ENCODE assay signal across 15 cellular contexts in genomic region chr6:110566346-110567125, GRCh38.
DNase-seq lines count a peak whose midpoint lies in the region; ATAC-seq and TF ChIP-seq lines count a peak whose summit lies in the region.
"Had no signal": no experiment of that assay in that cellular context is flagged by ENCODE, and none has a peak within 500 bp of the region (broad histone marks: within the 10 kb centered on the region; RNA-seq: fewer than 3 reads in every experiment).

No MANE protein-coding gene starts in this region.

- WGBS in SK-N-SH (ENCODE audit: low lambda C conversion rate): 75% methylated on average over 7 of the region's 7 CpGs
- 42% methylated on average over 7 of the region's 7 CpGs for WGBS in right cardiac atrium
- WGBS in psoas muscle, 3 donors: 16 to 21% (median 19%) methylated on average over 7 of the region's 7 CpGs

- H4K20me1 ChIP-seq in SK-N-SH (ENCODE audit: insufficient read depth): no peaks in the 10 kb centered on the region
- H4K20me1 ChIP-seq in OCI-LY7 (ENCODE audit: insufficient read depth, low read length): no peaks in the 10 kb centered on the region

- H3K9me3 ChIP-seq in SK-N-SH (no peaks in the 10 kb centered on the region), right cardiac atrium (ENCODE audit: control insufficient read depth, low read length) (no peaks in the 10 kb centered on the region), psoas muscle (no peaks in the 10 kb centered on the region), OCI-LY7 (ENCODE audit: low read length) (no peaks in the 10 kb centered on the region)

- DNase-seq in EH (ENCODE audit: low read depth) (peak; percentile 55), SK-N-SH (no peak), right cardiac atrium (no peak), psoas muscle (no peak), Calu3 (no peak), OCI-LY7 (ENCODE audit: low spot score) (no peak), hypothalamus (lab: John Stamatoyannopoulos, UW) (no peak)
- DNase-seq: C1 segment of cervical spinal cord; dermis blood vessel endothelial cell; foreskin keratinocyte; NCI-H510A; SIG-M5; stimulated activated naive B cell treated with anti-CD40 and anti-IgM and Interleukin-4, amounts not matched to agents 10 μg/mL and 1 μg/mL and 100 μg/mL, for 72 hours had no signal

- H2AFZ ChIP-seq in SK-N-SH (ENCODE audit: low read depth): peak overlapping the region; percentile 58; the same call in 1 of the 2 replicates
- no peak overlapping the region for H2AFZ ChIP-seq in OCI-LY7 (ENCODE audit: low read length)

- POLR2A ChIA-PET in SK-N-SH (lab: Yijun Ruan, JAX) (interaction anchor here (0.7 kb wide), 1 partner anchor 1145 kb away, joined by 3 read pairs; no protein-coding TSS in a partner anchor), OCI-LY7 (lab: Charles Lee) (no interaction called here)

- TF ChIP-seq CTCF in SK-N-SH (IDR thresholded peaks at IDR 0.05): no peak
- TF ChIP-seq CTCF in psoas muscle (IDR thresholded peaks at IDR 0.05): no peak
- no peak for TF ChIP-seq CTCF in Calu3 (IDR thresholded peaks at IDR 0.05; ENCODE audit: unreplicated experiment)
- TF ChIP-seq CTCF in OCI-LY7 (conservative IDR thresholded peaks at IDR 0.05; ENCODE audit: low read length): no peak

- no peaks in the 10 kb centered on the region for H3K36me3 Mint-ChIP-seq in Calu3 (ENCODE audit: insufficient read depth, unreplicated experiment)

- H3K9me3 Mint-ChIP-seq in Calu3 (ENCODE audit: low read depth, unreplicated experiment): no peaks in the 10 kb centered on the region

- peaks cover 17% of the 10 kb centered on the region for H3K4me1 Mint-ChIP-seq in Calu3 (ENCODE audit: low read depth, unreplicated experiment)

- H3K4me3 ChIP-seq in SK-N-SH (ENCODE audit: low read depth in 2 of 2, low read length in 1 of 2) (no peak overlapping the region), right cardiac atrium (ENCODE audit: low read length) (no peak overlapping the region), psoas muscle (no peak overlapping the region), OCI-LY7 (ENCODE audit: low read depth, low read length, poor library complexity, severe bottlenecking) (no peak overlapping the region)

- H3K27ac Mint-ChIP-seq in Calu3 (ENCODE audit: unreplicated experiment): no peak overlapping the region
- H3K27ac Mint-ChIP-seq: activated naive CD8-positive, alpha-beta T cell; stimulated activated naive B cell treated with anti-CD40 and anti-IgM and Interleukin-4, amounts not matched to agents 10 μg/mL and 1 μg/mL and 100 μg/mL, for 72 hours had no signal

- no peak for TF ChIP-seq RAD21 in SK-N-SH (IDR thresholded peaks at IDR 0.05; ENCODE audit: low read length)

- H3K9ac ChIP-seq in SK-N-SH: no peak overlapping the region

- H3K27me3 ChIP-seq in SK-N-SH (ENCODE audit: insufficient read depth) (no peaks in the 10 kb centered on the region), right cardiac atrium (ENCODE audit: control insufficient read depth, insufficient read depth) (no peaks in the 10 kb centered on the region), psoas muscle (ENCODE audit: insufficient read depth in 3 of 3, low read length in 2 of 3) (no peaks in the 10 kb centered on the region)
- H3K27me3 ChIP-seq: foreskin keratinocyte had no signal

- BruUV-seq in Calu3 (replicated peaks; lab: Mats Ljungman, UMichigan) (no TSS peak), OCI-LY7 (replicated peaks; lab: Mats Ljungman, UMichigan) (no TSS peak)

- H3F3A ChIP-seq in SK-N-SH (replicated peaks; ENCODE audit: insufficient read depth): no peaks in the 10 kb centered on the region

- CTCF ChIA-PET in SK-N-SH (lab: Yijun Ruan, JAX): interaction anchor here (1.2 kb wide), 1 partner anchor 24 kb away, joined by 3 read pairs; no protein-coding TSS in a partner anchor
- CTCF ChIA-PET in Calu3 (lab: Charles Lee): interaction anchor here (0.6 to 1.6 kb wide), 2 partner anchors 19 to 579 kb away, joined by 3 to 4 read pairs; no protein-coding TSS in a partner anchor
- CTCF ChIA-PET in OCI-LY7 (lab: Charles Lee; ENCODE audit: unreplicated experiment): no interaction called here

- no peaks in the 10 kb centered on the region for H3K36me3 ChIP-seq in SK-N-SH (replicated peaks in 1 of 2; ENCODE audit: control insufficient read depth in 1 of 2, insufficient read depth in 2 of 2, low read length in 1 of 2)
- no peaks in the 10 kb centered on the region for H3K36me3 ChIP-seq in psoas muscle (ENCODE audit: insufficient read depth in 1 of 2, low read depth in 1 of 2)
- no peaks in the 10 kb centered on the region for H3K36me3 ChIP-seq in OCI-LY7 (ENCODE audit: insufficient read depth, low read length)

- H3K27me3 Mint-ChIP-seq in Calu3 (ENCODE audit: unreplicated experiment): no peaks in the 10 kb centered on the region
- H3K27me3 Mint-ChIP-seq: activated naive CD8-positive, alpha-beta T cell; stimulated activated naive B cell treated with anti-CD40 and anti-IgM and Interleukin-4, amounts not matched to agents 10 μg/mL and 1 μg/mL and 100 μg/mL, for 72 hours had no signal

- H3K4me1 ChIP-seq in SK-N-SH (ENCODE audit: control insufficient read depth in 1 of 2, insufficient read depth in 2 of 2, low read depth in 1 of 2, low read length in 1 of 2): peaks cover 0 to 8% of the 10 kb centered on the region in 2 experiments; a peak in 1 of 4 replicates
- peaks cover 3% of the 10 kb centered on the region for H3K4me1 ChIP-seq in right cardiac atrium (ENCODE audit: control insufficient read depth, insufficient read depth, low read length)
- H3K4me1 ChIP-seq in psoas muscle: peaks cover 12% of the 10 kb centered on the region
- no peaks in the 10 kb centered on the region for H3K4me1 ChIP-seq in OCI-LY7 (ENCODE audit: insufficient read depth, low read length, poor library complexity, severe bottlenecking)
- H3K4me1 ChIP-seq: foreskin keratinocyte had no signal

- no peak for TF ChIP-seq EP300 in SK-N-SH (IDR thresholded peaks at IDR 0.05; ENCODE audit: borderline replicate concordance in 1 of 2, low read depth in 1 of 2, low read length in 1 of 2)

- H3K4me2 ChIP-seq in SK-N-SH (no peak overlapping the region), OCI-LY7 (ENCODE audit: low read length) (no peak overlapping the region)

- H3K4me3 Mint-ChIP-seq in Calu3 (ENCODE audit: low read depth, unreplicated experiment): no peak overlapping the region
- H3K4me3 Mint-ChIP-seq: activated naive CD8-positive, alpha-beta T cell; stimulated activated naive B cell treated with anti-CD40 and anti-IgM and Interleukin-4, amounts not matched to agents 10 μg/mL and 1 μg/mL and 100 μg/mL, for 72 hours had no signal

- H3K27ac ChIP-seq in SK-N-SH (ENCODE audit: low read depth in 2 of 2, low read length in 1 of 2): peak overlapping the region; percentile 11 to 36; a peak in 2 of 4 replicates
- peak overlapping the region; percentile 70 for H3K27ac ChIP-seq in right cardiac atrium (ENCODE audit: low read length)
- no peak overlapping the region for H3K27ac ChIP-seq in psoas muscle
- no peak overlapping the region for H3K27ac ChIP-seq in OCI-LY7 (ENCODE audit: low read depth, low read length, poor library complexity, severe bottlenecking)
- H3K27ac ChIP-seq: foreskin keratinocyte had no signal

- intact Hi-C loops in right cardiac atrium (cut with DNase I): no loop called here
- intact Hi-C loops in psoas muscle (cut with DNase I): no loop called here
- intact Hi-C loops in Calu3 (cut with micrococcal nuclease; ENCODE audit: unreplicated experiment): no loop called here
- intact Hi-C loops in OCI-LY7 (cut with micrococcal nuclease; ENCODE audit: unreplicated experiment): no loop called here

- H3K79me2 ChIP-seq in SK-N-SH (ENCODE audit: insufficient read depth) (no peaks in the 10 kb centered on the region), OCI-LY7 (ENCODE audit: insufficient read depth, low read depth, low read length) (no peaks in the 10 kb centered on the region)

- no peaks in the 10 kb centered on the region for H3K9me2 ChIP-seq in SK-N-SH
- H3K9me2 ChIP-seq in OCI-LY7 (ENCODE audit: insufficient read depth, low read length): no peaks in the 10 kb centered on the region

- ATAC-seq in right cardiac atrium: peak; percentile 73 to 86
- peak in 3 of 4 donors; percentile 56 to 88 (median 59) for ATAC-seq in psoas muscle
- ATAC-seq in GM18870 (IDR thresholded peaks at IDR 0.05; ENCODE audit: unreplicated experiment): no peak
- ATAC-seq: foreskin keratinocyte; stimulated activated naive B cell treated with anti-CD40 and anti-IgM and Interleukin-4, amounts not matched to agents 10 μg/mL and 1 μg/mL and 100 μg/mL, for 72 hours had no signal

TF ChIP-seq in SK-N-SH, 30 proteins besides CTCF, POLR2A, EP300 and RAD21:
- no peak for TF ChIP-seq FOXM1 (IDR thresholded peaks at IDR 0.05; ENCODE audit: low read depth)
- no peak for TF ChIP-seq MAX (IDR thresholded peaks at IDR 0.05; ENCODE audit: low read depth)
- TF ChIP-seq USF1 (IDR thresholded peaks at IDR 0.05; ENCODE audit: borderline replicate concordance, low read depth): no peak
- no peak for TF ChIP-seq IRF3 (IDR thresholded peaks at IDR 0.05; ENCODE audit: low read depth, low read length)
- no peak for TF ChIP-seq EZH2phosphoT487 (IDR thresholded peaks at IDR 0.05; ENCODE audit: borderline replicate concordance, low read depth)
- TF ChIP-seq ELF1 (IDR thresholded peaks at IDR 0.05): no peak
TF ChIP-seq in SK-N-SH: peak in this region for 0.

Comparison
In these comparisons a context has a peak if more than half of its experiments do, and no peak if none do; other contexts are left out.
1. H3K27ac ChIP-seq: peak in SK-N-SH (2 of 2) and right cardiac atrium (single experiment); none in psoas muscle (single experiment) and OCI-LY7 (single experiment).